2 cellular contexts compared by ENCODE assay signal in the genomic region with DNA sequence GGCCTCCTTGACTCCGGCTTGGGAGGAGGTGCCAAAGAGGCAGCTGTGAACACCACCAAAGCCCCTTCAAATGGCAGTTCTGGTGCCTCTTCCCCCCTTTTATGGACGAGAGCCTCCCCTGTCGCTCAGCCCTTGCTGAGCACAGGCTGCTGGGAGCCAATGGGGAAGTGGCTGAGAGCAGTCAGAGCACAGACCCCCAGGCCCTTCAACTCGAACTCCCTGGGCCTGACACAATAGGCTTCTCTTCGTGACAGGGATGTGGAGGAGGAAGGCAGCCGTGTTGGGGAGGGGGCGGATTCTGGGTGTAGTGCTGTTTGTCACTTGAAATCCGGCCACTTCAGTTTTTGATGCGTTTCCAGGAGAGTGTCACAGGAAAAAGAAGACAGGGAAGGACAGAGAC.
TF ChIP-seq lines count a peak whose summit lies in the region.

Gene PDYN (minus strand): TSS at position 73 of the 400 bp plus-strand sequence. CDS start 10,974 bp downstream, outside the sequence.

TF ChIP-seq in GM23338, 12 proteins besides CTCF, POLR2A, EP300 and RAD21 (continued from another document):
- TF ChIP-seq ZNF114 (CRISPR knock-in tag; IDR thresholded peaks at IDR 0.05) (no peak), EZH2phosphoT487 (IDR thresholded peaks at IDR 0.05; ENCODE audit: unreplicated experiment) (no peak), EZH2 (IDR thresholded peaks at IDR 0.05; ENCODE audit: low read depth, unreplicated experiment) (no peak), POLR2AphosphoS5 (IDR thresholded peaks at IDR 0.05; ENCODE audit: low read depth) (no peak), ETS1 (IDR thresholded peaks at IDR 0.05) (no peak)
- TF ChIP-seq, protein P1, sequence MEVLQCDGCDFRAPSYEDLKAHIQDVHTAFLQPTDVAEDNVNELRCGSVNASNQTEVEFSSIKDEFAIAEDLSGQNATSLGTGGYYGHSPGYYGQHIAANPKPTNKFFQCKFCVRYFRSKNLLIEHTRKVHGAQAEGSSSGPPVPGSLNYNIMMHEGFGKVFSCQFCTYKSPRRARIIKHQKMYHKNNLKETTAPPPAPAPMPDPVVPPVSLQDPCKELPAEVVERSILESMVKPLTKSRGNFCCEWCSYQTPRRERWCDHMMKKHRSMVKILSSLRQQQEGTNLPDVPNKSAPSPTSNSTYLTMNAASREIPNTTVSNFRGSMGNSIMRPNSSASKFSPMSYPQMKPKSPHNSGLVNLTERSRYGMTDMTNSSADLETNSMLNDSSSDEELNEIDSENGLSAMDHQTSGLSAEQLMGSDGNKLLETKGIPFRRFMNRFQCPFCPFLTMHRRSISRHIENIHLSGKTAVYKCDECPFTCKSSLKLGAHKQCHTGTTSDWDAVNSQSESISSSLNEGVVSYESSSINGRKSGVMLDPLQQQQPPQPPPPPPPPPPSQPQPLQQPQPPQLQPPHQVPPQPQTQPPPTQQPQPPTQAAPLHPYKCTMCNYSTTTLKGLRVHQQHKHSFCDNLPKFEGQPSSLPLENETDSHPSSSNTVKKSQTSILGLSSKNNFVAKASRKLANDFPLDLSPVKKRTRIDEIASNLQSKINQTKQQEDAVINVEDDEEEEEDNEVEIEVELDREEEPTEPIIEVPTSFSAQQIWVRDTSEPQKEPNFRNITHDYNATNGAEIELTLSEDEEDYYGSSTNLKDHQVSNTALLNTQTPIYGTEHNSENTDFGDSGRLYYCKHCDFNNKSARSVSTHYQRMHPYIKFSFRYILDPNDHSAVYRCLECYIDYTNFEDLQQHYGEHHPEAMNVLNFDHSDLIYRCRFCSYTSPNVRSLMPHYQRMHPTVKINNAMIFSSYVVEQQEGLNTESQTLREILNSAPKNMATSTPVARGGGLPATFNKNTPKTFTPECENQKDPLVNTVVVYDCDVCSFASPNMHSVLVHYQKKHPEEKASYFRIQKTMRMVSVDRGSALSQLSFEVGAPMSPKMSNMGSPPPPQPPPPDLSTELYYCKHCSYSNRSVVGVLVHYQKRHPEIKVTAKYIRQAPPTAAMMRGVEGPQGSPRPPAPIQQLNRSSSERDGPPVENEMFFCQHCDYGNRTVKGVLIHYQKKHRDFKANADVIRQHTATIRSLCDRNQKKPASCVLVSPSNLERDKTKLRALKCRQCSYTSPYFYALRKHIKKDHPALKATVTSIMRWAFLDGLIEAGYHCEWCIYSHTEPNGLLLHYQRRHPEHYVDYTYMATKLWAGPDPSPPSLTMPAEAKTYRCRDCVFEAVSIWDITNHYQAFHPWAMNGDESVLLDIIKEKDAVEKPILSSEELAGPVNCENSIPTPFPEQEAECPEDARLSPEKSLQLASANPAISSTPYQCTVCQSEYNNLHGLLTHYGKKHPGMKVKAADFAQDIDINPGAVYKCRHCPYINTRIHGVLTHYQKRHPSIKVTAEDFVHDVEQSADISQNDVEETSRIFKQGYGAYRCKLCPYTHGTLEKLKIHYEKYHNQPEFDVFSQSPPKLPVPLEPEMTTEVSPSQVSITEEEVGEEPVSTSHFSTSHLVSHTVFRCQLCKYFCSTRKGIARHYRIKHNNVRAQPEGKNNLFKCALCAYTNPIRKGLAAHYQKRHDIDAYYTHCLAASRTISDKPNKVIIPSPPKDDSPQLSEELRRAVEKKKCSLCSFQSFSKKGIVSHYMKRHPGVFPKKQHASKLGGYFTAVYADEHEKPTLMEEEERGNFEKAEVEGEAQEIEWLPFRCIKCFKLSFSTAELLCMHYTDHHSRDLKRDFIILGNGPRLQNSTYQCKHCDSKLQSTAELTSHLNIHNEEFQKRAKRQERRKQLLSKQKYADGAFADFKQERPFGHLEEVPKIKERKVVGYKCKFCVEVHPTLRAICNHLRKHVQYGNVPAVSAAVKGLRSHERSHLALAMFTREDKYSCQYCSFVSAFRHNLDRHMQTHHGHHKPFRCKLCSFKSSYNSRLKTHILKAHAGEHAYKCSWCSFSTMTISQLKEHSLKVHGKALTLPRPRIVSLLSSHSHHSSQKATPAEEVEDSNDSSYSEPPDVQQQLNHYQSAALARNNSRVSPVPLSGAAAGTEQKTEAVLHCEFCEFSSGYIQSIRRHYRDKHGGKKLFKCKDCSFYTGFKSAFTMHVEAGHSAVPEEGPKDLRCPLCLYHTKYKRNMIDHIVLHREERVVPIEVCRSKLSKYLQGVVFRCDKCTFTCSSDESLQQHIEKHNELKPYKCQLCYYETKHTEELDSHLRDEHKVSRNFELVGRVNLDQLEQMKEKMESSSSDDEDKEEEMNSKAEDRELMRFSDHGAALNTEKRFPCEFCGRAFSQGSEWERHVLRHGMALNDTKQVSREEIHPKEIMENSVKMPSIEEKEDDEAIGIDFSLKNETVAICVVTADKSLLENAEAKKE (CRISPR knock-in tag; IDR thresholded peaks at IDR 0.05): no peak

TF ChIP-seq in neural cell, 6 proteins besides CTCF, POLR2A, EP300 and RAD21 (continued from another document):
- TF ChIP-seq TAF1 (IDR thresholded peaks at IDR 0.05; ENCODE audit: low read depth): no peak
